Comparison of ENCODE assay signal across 1 cellular context in the genomic region with DNA sequence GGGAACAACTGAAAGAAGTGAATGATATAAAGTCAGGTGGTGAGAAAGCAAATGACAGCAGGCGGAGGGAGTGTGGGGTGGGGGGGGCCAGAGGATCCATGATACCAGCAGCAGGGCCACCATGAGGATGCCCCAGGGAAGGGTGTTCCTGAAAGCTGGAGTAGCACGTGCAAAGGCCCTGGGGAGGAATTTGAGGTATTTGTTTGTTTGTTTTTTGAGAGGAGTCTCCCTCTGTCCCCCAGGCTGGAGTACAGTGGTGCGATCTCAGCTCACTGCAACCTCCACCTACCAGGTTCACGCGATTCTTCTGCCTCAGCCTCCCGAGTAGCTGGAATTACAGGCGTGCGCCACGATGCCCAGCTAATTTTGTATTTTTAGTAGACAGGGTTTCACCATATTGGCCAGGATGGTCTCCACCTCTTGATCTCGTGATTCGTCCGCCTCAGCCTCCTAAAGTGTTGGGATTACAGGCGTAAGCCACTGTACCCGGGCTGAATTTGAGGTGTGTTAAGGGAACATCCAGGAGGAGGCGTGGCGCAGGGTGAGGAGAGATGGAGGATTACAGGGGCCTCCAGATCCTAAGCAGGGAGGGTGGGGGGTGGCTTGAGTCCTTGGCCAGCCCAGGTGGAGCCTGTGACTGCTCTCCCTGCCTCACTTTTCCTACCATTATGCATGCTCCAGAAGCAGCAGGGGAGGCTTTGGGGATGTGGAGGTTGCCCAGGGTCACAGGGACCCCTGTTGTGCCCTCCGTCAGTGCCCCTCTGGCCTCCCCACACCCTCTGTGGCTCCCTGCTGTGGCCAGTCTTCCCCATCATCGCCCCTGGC.
TF ChIP-seq lines count a peak whose summit lies in the region.

No MANE protein-coding gene starts in this region.

TF ChIP-seq in K562, 482 proteins besides CTCF, POLR2A, EP300 and RAD21 (continues in another document):
- no peak for TF ChIP-seq U2AF2 (optimal IDR thresholded peaks at IDR 0.05; ENCODE audit: low read depth, low read length)
- no peak for TF ChIP-seq RHOXF2B (CRISPR knock-in tag; conservative IDR thresholded peaks at IDR 0.05)
- TF ChIP-seq ZBTB43 (CRISPR knock-in tag; IDR thresholded peaks at IDR 0.05), result no peak
- no peak for TF ChIP-seq BCOR (IDR thresholded peaks at IDR 0.05)
- TF ChIP-seq NCOR1 (IDR thresholded peaks at IDR 0.05), result no peak
- no peak for TF ChIP-seq ZNF507 (tag; conservative IDR thresholded peaks at IDR 0.05)
- no peak for TF ChIP-seq FOSL1 (tag; conservative IDR thresholded peaks at IDR 0.05)
- 0 out of 2 replicates have a peak, but pooled peaks have one; percentile 29 for TF ChIP-seq LARP7 (IDR thresholded peaks at IDR 0.05)
- TF ChIP-seq HMBOX1 (IDR thresholded peaks at IDR 0.05), result no peak
- 0 out of 2 replicates have a peak, but pooled peaks have one; percentile 79 for TF ChIP-seq ZNF740 (CRISPR knock-in tag; IDR thresholded peaks at IDR 0.05)
- TF ChIP-seq ZNF740 (tag; IDR thresholded peaks at IDR 0.05), result no peak
- TF ChIP-seq ZBTB1 (CRISPR knock-in tag; IDR thresholded peaks at IDR 0.05; ENCODE audit: borderline replicate concordance, low read depth), result 0 out of 2 replicates have a peak, but pooled peaks have one; percentile 7
- TF ChIP-seq ZMIZ1 (IDR thresholded peaks at IDR 0.05; ENCODE audit: low read depth in 2 of 2, low read length in 2 of 2), result no peak
- no peak for TF ChIP-seq E2F3 (CRISPR knock-in tag; IDR thresholded peaks at IDR 0.05)
- 0 out of 4 replicates have a peak, but pooled peaks of 1 of the 2 experiments have one; percentile 10 for TF ChIP-seq ARNT (IDR thresholded peaks at IDR 0.05)
- TF ChIP-seq, protein P1, sequence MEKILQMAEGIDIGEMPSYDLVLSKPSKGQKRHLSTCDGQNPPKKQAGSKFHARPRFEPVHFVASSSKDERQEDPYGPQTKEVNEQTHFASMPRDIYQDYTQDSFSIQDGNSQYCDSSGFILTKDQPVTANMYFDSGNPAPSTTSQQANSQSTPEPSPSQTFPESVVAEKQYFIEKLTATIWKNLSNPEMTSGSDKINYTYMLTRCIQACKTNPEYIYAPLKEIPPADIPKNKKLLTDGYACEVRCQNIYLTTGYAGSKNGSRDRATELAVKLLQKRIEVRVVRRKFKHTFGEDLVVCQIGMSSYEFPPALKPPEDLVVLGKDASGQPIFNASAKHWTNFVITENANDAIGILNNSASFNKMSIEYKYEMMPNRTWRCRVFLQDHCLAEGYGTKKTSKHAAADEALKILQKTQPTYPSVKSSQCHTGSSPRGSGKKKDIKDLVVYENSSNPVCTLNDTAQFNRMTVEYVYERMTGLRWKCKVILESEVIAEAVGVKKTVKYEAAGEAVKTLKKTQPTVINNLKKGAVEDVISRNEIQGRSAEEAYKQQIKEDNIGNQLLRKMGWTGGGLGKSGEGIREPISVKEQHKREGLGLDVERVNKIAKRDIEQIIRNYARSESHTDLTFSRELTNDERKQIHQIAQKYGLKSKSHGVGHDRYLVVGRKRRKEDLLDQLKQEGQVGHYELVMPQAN (IDR thresholded peaks at IDR 0.05; ENCODE audit: borderline replicate concordance), result peak; percentile 5; the same call in 1 of the 2 replicates
- TF ChIP-seq ZNF239 (CRISPR knock-in tag; IDR thresholded peaks at IDR 0.05), result no peak
- no peak for TF ChIP-seq ZBTB17 (CRISPR knock-in tag; IDR thresholded peaks at IDR 0.05)
- no peak for TF ChIP-seq ZNF175 (CRISPR knock-in tag; IDR thresholded peaks at IDR 0.05; ENCODE audit: low read depth)
- TF ChIP-seq EP400 (IDR thresholded peaks at IDR 0.05), result no peak
- TF ChIP-seq HOXB6 (CRISPR knock-in tag; IDR thresholded peaks at IDR 0.05; ENCODE audit: borderline replicate concordance), result no peak
- peak; percentile 51 for TF ChIP-seq PRDM10 (IDR thresholded peaks at IDR 0.05; ENCODE audit: partially characterized antibody)
- no peak for TF ChIP-seq OTX1 (CRISPR knock-in tag; IDR thresholded peaks at IDR 0.05)
- no peak for TF ChIP-seq HEY1 (CRISPR knock-in tag; IDR thresholded peaks at IDR 0.05; ENCODE audit: borderline replicate concordance)
- TF ChIP-seq THRAP3 (IDR thresholded peaks at IDR 0.05; ENCODE audit: borderline replicate concordance), result peak; percentile 82; the same call in 1 of the 2 replicates
- TF ChIP-seq PREB (CRISPR knock-in tag; IDR thresholded peaks at IDR 0.05), result no peak
- TF ChIP-seq ZBTB7A (IDR thresholded peaks at IDR 0.05; ENCODE audit: borderline replicate concordance, control insufficient read depth, low read depth, low read length), result 0 out of 2 replicates have a peak, but pooled peaks have one; percentile 19
- TF ChIP-seq ELF4 (CRISPR knock-in tag; IDR thresholded peaks at IDR 0.05), result no peak
- no peak for TF ChIP-seq ZC3H8 (IDR thresholded peaks at IDR 0.05)
- 0 out of 2 replicates have a peak, but pooled peaks have one; percentile 1 for TF ChIP-seq NFRKB (IDR thresholded peaks at IDR 0.05; ENCODE audit: low read depth)
- no peak for TF ChIP-seq ZNF124 (CRISPR knock-in tag; IDR thresholded peaks at IDR 0.05)
- no peak for TF ChIP-seq PHF8 (IDR thresholded peaks at IDR 0.05; ENCODE audit: borderline replicate concordance, low read length)
- no peak for TF ChIP-seq PCBP1 (IDR thresholded peaks at IDR 0.05; ENCODE audit: low read depth, low read length, poor library complexity, severe bottlenecking)
- TF ChIP-seq DMBX1 (CRISPR knock-in tag; IDR thresholded peaks at IDR 0.05; ENCODE audit: borderline replicate concordance), result no peak
- no peak for TF ChIP-seq TEAD4 (IDR thresholded peaks at IDR 0.05; ENCODE audit: low read length)
- 0 out of 2 replicates have a peak, but pooled peaks have one; percentile 17 for TF ChIP-seq TEAD4 (CRISPR knock-in tag; IDR thresholded peaks at IDR 0.05; ENCODE audit: borderline replicate concordance)
- no peak for TF ChIP-seq RCOR1 (IDR thresholded peaks at IDR 0.05; ENCODE audit: borderline replicate concordance in 1 of 2, low read depth in 2 of 2, low read length in 2 of 2)
- TF ChIP-seq MTA2 (IDR thresholded peaks at IDR 0.05; ENCODE audit: low read depth), result no peak
- no peak for TF ChIP-seq ZNF23 (CRISPR knock-in tag; IDR thresholded peaks at IDR 0.05)
- TF ChIP-seq, protein P2, sequence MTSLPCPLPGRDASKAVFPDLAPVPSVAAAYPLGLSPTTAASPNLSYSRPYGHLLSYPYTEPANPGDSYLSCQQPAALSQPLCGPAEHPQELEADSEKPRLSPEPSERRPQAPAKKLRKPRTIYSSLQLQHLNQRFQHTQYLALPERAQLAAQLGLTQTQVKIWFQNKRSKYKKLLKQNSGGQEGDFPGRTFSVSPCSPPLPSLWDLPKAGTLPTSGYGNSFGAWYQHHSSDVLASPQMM (CRISPR knock-in tag; IDR thresholded peaks at IDR 0.05), result no peak
- TF ChIP-seq SMARCC2 (IDR thresholded peaks at IDR 0.05; ENCODE audit: low read depth), result no peak
- TF ChIP-seq YY1 (IDR thresholded peaks at IDR 0.05; ENCODE audit: borderline replicate concordance in 1 of 3, control insufficient read depth in 1 of 3, extremely low read depth in 1 of 3, insufficient read depth in 3 of 3, insufficient read length in 1 of 3, insufficient replicate concordance in 2 of 3, low read depth in 1 of 3, low read length in 2 of 3), result peak in 1 of 3 experiments; percentile 3
- TF ChIP-seq TAF1 (IDR thresholded peaks at IDR 0.05; ENCODE audit: control insufficient read depth, extremely low read depth, insufficient read depth, low read length, severe bottlenecking), result peak; percentile 3
- TF ChIP-seq SIN3A (IDR thresholded peaks at IDR 0.05; ENCODE audit: borderline replicate concordance in 2 of 2, control insufficient read depth in 1 of 2, low read depth in 2 of 2, low read length in 2 of 2), result no peak
- TF ChIP-seq RBM25 (IDR thresholded peaks at IDR 0.05; ENCODE audit: low read depth, low read length, severe bottlenecking), result peak; percentile 54
- TF ChIP-seq SETDB1 (IDR thresholded peaks at IDR 0.05; ENCODE audit: low read length), result no peak
- TF ChIP-seq TCF7 (IDR thresholded peaks at IDR 0.05; ENCODE audit: borderline replicate concordance), result no peak
- TF ChIP-seq FOXA1 (IDR thresholded peaks at IDR 0.05; ENCODE audit: borderline replicate concordance), result no peak
